Comparison of ENCODE assay signal across 8 cellular contexts in genomic region chr10:104120512-104120902, GRCh38. TPM values are rescaled to one million over a fixed set of nuclear protein-coding genes. Genes with fewer than 3 reads are reported as not detected.
DNase-seq lines count a peak whose midpoint lies in the region; ATAC-seq and TF ChIP-seq lines count a peak whose summit lies in the region.

No MANE protein-coding gene starts in this region.

- DNase-seq in right atrium auricular region (ENCODE audit: low spot score) (no peak), Right ventricle myocardium superior (no peak), mesothelial cell of epicardium (ENCODE audit: low spot score in 2 of 2, unreplicated experiment in 2 of 2) (no peak), uterus (no peak), NCI-H1048 (lab: John Stamatoyannopoulos, UW) (no peak), HK-2 (ENCODE audit: unreplicated experiment) (no peak), NCI-H345 (lab: John Stamatoyannopoulos, UW) (no peak)

- H3K4me1 Mint-ChIP-seq in brain (peaks cover 44% of the 10 kb centered on the region), mesothelial cell of epicardium (peaks cover 44% of the 10 kb centered on the region)

- H3K9me3 ChIP-seq in right atrium auricular region, result no peaks in the 10 kb centered on the region
- H3K9me3 ChIP-seq in uterus, result no peaks in the 10 kb centered on the region

- peaks cover 0 to 11% of the 10 kb centered on the region in 2 donors for H3K4me1 ChIP-seq in right atrium auricular region
- H3K4me1 ChIP-seq in uterus, result peaks cover 0 to 5% of the 10 kb centered on the region in 2 donors

- TF ChIP-seq CTCF in right atrium auricular region (IDR thresholded peaks at IDR 0.05) (no peak), brain (conservative IDR thresholded peaks at IDR 0.05) (no peak), mesothelial cell of epicardium (IDR thresholded peaks at IDR 0.05; ENCODE audit: unreplicated experiment) (no peak), uterus (IDR thresholded peaks at IDR 0.05) (no peak)

- H3K27me3 ChIP-seq in right atrium auricular region, result no peaks in the 10 kb centered on the region
- H3K27me3 ChIP-seq in uterus, result no peaks in the 10 kb centered on the region

- no peaks in the 10 kb centered on the region for H3K36me3 ChIP-seq in right atrium auricular region
- H3K36me3 ChIP-seq in uterus, result no peaks in the 10 kb centered on the region

- no peak for ATAC-seq in Right ventricle myocardium superior (ENCODE audit: poor library complexity)

- intact Hi-C loops in Right ventricle myocardium superior (cut with DNase I) (loop anchor here (10.0 kb wide), 2 partner anchors 156 to 236 kb away; partner anchors contain the start of gene SLK), uterus (cut with DNase I; ENCODE audit: low total_unique reads) (no loop called here)

- H3K4me3 Mint-ChIP-seq in brain (peak overlapping the region; percentile 92 to 99 (median 97)), mesothelial cell of epicardium (peak overlapping the region; percentile 90)

- TF ChIP-seq POLR2A in uterus (IDR thresholded peaks at IDR 0.05), result no peak

- H3K27ac ChIP-seq in right atrium auricular region, result peak overlapping the region; percentile 99
- peak overlapping the region; percentile 99 for H3K27ac ChIP-seq in uterus

- H3K9me3 Mint-ChIP-seq in brain (no peaks in the 10 kb centered on the region), mesothelial cell of epicardium (no peaks in the 10 kb centered on the region)

- H3K4me3 ChIP-seq in right atrium auricular region, result peak overlapping the region; percentile 57 to 69
- peak overlapping the region; percentile 66 to 80 for H3K4me3 ChIP-seq in uterus

- H3K27me3 Mint-ChIP-seq in brain (peaks cover 11% of the 10 kb centered on the region), mesothelial cell of epicardium (ENCODE audit: low read depth) (no peaks in the 10 kb centered on the region)

- H3K36me3 Mint-ChIP-seq in brain, result peaks cover 3% of the 10 kb centered on the region
- H3K36me3 Mint-ChIP-seq in mesothelial cell of epicardium, result peaks cover 4% of the 10 kb centered on the region

- H3K27ac Mint-ChIP-seq in brain (peak overlapping the region; percentile 99 to 100 (median 99)), mesothelial cell of epicardium (peak overlapping the region; percentile 100)

RNA-seq across cellular contexts. Expression of gene SFR1, which starts 1.5 kb away (rescaled TPM):
- total RNA-seq in right atrium auricular region (1 to 10 TPM; 5.3 to 6.0 TPM), Right ventricle myocardium superior (4.9 TPM), mesothelial cell of epicardium (6.4 to 7.5 TPM (median 7.3 TPM) in 3 replicates), uterus (10 to 100 TPM in 2 of 4 donors, 1 to 10 TPM in 2; 4.1 to 12.8 (median 10.5) TPM)
- polyA plus RNA-seq in brain (ENCODE audit: insufficient read depth, low read depth, low replicate concordance), result 5.0 TPM

RNA-seq across cellular contexts. Expression of gene COL17A1, which starts 34.8 kb away (rescaled TPM):
- total RNA-seq in right atrium auricular region (1 to 10 TPM in 1 of 2 donors, under 1 TPM in 1; 0.26 to 6.2 TPM), Right ventricle myocardium superior (not detected), mesothelial cell of epicardium (3.6 to 4.4 TPM (median 4.2 TPM) in 3 replicates), uterus (1 to 10 TPM in 1 of 4 donors, under 1 TPM in 2, not detected in 1; under 0.01 to 2.9 (median 0.98) TPM)
- polyA plus RNA-seq in brain (ENCODE audit: insufficient read depth, low read depth, low replicate concordance), result 0.63 TPM
